In the genomic region with DNA sequence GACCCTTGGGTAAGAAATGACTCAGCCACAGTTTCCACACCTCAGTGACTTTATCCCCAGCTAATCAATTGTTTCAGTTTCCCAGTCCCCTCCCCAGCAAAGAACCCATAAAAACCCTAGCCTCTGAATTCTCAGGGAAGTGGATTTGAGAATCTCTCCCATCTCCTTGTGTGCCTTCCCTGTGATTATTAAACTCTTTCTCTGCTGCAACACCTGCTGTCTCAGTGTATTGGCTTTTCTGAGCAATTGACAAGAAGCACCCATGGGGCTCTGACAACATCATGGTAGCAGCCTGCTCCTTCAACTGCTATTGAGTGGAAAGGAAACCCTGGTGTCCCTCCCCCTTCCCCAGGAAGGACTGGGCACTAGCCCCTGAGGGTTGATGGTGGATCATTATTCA, we compare ENCODE assay signal across 1 cellular context.
A peak's percentile ranks its signal among the peaks of the same experiment; 100 is the strongest.
TF ChIP-seq lines count a peak whose summit lies in the region.

No MANE protein-coding gene starts in this region.

TF ChIP-seq in HEK293, 187 proteins besides CTCF, POLR2A, EP300 and RAD21 (continued from another document):
- TF ChIP-seq ZNF530 (tag by site-specific recombination; IDR thresholded peaks at IDR 0.05; ENCODE audit: low read depth) (no peak), ZNF654 (tag by site-specific recombination; IDR thresholded peaks at IDR 0.05; ENCODE audit: low read depth) (no peak), ZNF132 (tag by site-specific recombination; IDR thresholded peaks at IDR 0.05; ENCODE audit: borderline replicate concordance) (no peak), KLF8 (tag by site-specific recombination; IDR thresholded peaks at IDR 0.05) (0 out of 2 replicates have a peak, but pooled peaks have one; percentile 44), BCL11B (tag by site-specific recombination; IDR thresholded peaks at IDR 0.05; ENCODE audit: low read depth) (no peak), SETDB1 (IDR thresholded peaks at IDR 0.05; ENCODE audit: insufficient read length, low read length) (peak; percentile 95), ZBTB20 (tag by site-specific recombination; IDR thresholded peaks at IDR 0.05) (no peak), ZNF623 (tag by site-specific recombination; IDR thresholded peaks at IDR 0.05) (no peak), TSHZ1 (tag by site-specific recombination; IDR thresholded peaks at IDR 0.05; ENCODE audit: borderline replicate concordance) (no peak), ZNF560 (tag by site-specific recombination; IDR thresholded peaks at IDR 0.05; ENCODE audit: borderline replicate concordance) (no peak), ZNF626 (tag by site-specific recombination; IDR thresholded peaks at IDR 0.05) (peak; percentile 95), ZNF280D (tag by site-specific recombination; IDR thresholded peaks at IDR 0.05) (peak; percentile 99), ZNF514 (tag by site-specific recombination; IDR thresholded peaks at IDR 0.05) (no peak), ZNF549 (tag by site-specific recombination; IDR thresholded peaks at IDR 0.05) (no peak), ZNF280C (tag by site-specific recombination; IDR thresholded peaks at IDR 0.05) (no peak), REST (tag by site-specific recombination; IDR thresholded peaks at IDR 0.05) (no peak), ZBTB7A (tag by site-specific recombination; IDR thresholded peaks at IDR 0.05; ENCODE audit: low read depth) (no peak), TRIM28 (IDR thresholded peaks at IDR 0.05; ENCODE audit: borderline replicate concordance, low read length) (peak; percentile 94; the same call in 1 of the 2 replicates), ZNF248 (tag by site-specific recombination; IDR thresholded peaks at IDR 0.05) (no peak), ZBTB17 (tag by site-specific recombination; IDR thresholded peaks at IDR 0.05) (no peak), ZNF140 (tag by site-specific recombination; IDR thresholded peaks at IDR 0.05) (peak; percentile 49; the same call in 1 of the 2 replicates), HOXD13 (CRISPR knock-in tag; IDR thresholded peaks at IDR 0.05; ENCODE audit: borderline replicate concordance) (no peak), ZNF501 (tag by site-specific recombination; IDR thresholded peaks at IDR 0.05) (no peak), ZNF777 (tag by site-specific recombination; IDR thresholded peaks at IDR 0.05; ENCODE audit: borderline replicate concordance) (no peak)
TF ChIP-seq in HEK293: peak in this region for 6.
